ENCODE assay signal across 8 cellular contexts in genomic region chr1:19424651-19425570, GRCh38.
A peak's percentile ranks its signal among the peaks of the same experiment; 100 is the strongest.
DNase-seq lines count a peak whose midpoint lies in the region; ATAC-seq, FAIRE-seq and TF ChIP-seq lines count a peak whose summit lies in the region.

No MANE protein-coding gene starts in this region.

- DNase-seq in GM23338 (ENCODE audit: low spot score) (no peak), RWPE2 (ENCODE audit: low spot score) (no peak), left ventricle myocardium superior (no peak), urothelium cell line (ENCODE audit: low spot score) (no peak)
- no peak for DNase-seq in activated CD8-positive, alpha-beta memory T cell treated with anti-CD3 and anti-CD28 coated beads, Interleukin-2, amount 50 U/mL, for 48 hours

- peaks cover 92% of the 10 kb centered on the region for H4K20me1 ChIP-seq in GM23338 (replicated peaks; ENCODE audit: insufficient read depth)

- no peaks in the 10 kb centered on the region for H3K27me3 ChIP-seq in GM23338 (ENCODE audit: insufficient read depth)
- no peaks in the 10 kb centered on the region for H3K27me3 ChIP-seq in RWPE2 (ENCODE audit: insufficient read depth, poor library complexity, severe bottlenecking)
- H3K27me3 ChIP-seq in skeletal muscle tissue (ENCODE audit: control insufficient read depth in 3 of 3, insufficient read depth in 3 of 3, low read length in 3 of 3) = no peaks in the 10 kb centered on the region

- intact Hi-C loops in left ventricle myocardium superior (cut with micrococcal nuclease) = no loop called here

- no peak overlapping the region for H2AFZ ChIP-seq in GM23338

- peaks cover 100% of the 10 kb centered on the region for H3K79me2 ChIP-seq in GM23338 (replicated peaks; ENCODE audit: insufficient read depth)

- TF ChIP-seq POLR2A in GM18505 (IDR thresholded peaks at IDR 0.05; ENCODE audit: borderline replicate concordance, extremely low read depth, insufficient read depth, insufficient read length) = no peak

- H3K36me3 ChIP-seq in GM23338 (ENCODE audit: insufficient read depth) (no peaks in the 10 kb centered on the region), RWPE2 (ENCODE audit: low read depth) (peaks cover 10% of the 10 kb centered on the region), skeletal muscle tissue (ENCODE audit: control insufficient read depth in 3 of 3, insufficient read depth in 3 of 3, low read length in 3 of 3) (no peaks in the 10 kb centered on the region)

- H3K4me2 ChIP-seq in GM23338 = no peak overlapping the region

- H3K27me3 Mint-ChIP-seq in GM23338 (ENCODE audit: insufficient read depth, low read depth, poor library complexity) = peaks cover 2% of the 10 kb centered on the region

- no peaks in the 10 kb centered on the region for H3K9me3 Mint-ChIP-seq in GM23338

- H3K4me1 ChIP-seq in GM23338 (ENCODE audit: insufficient read depth) = peaks cover 15% of the 10 kb centered on the region
- peaks cover 14% of the 10 kb centered on the region for H3K4me1 ChIP-seq in RWPE2 (ENCODE audit: insufficient read depth, poor library complexity, severe bottlenecking)
- peaks cover 60 to 77% (median 75%) of the 10 kb centered on the region in 3 donors for H3K4me1 ChIP-seq in skeletal muscle tissue (ENCODE audit: control insufficient read depth in 3 of 3, insufficient read depth in 3 of 3, low read length in 3 of 3)

- H3K4me3 ChIP-seq in GM23338 (no peak overlapping the region), RWPE2 (ENCODE audit: severe bottlenecking) (no peak overlapping the region), skeletal muscle tissue (ENCODE audit: low read length in 3 of 3) (no peak overlapping the region)

- peaks cover 3% of the 10 kb centered on the region; the same call in 2 of the 3 replicates for H3K36me3 Mint-ChIP-seq in GM23338 (ENCODE audit: low read depth)

- H3K9me3 ChIP-seq in RWPE2 (ENCODE audit: severe bottlenecking) (no peaks in the 10 kb centered on the region), skeletal muscle tissue (ENCODE audit: control insufficient read depth in 3 of 3, low read length in 3 of 3) (no peaks in the 10 kb centered on the region)

- H3K4me3 Mint-ChIP-seq in GM23338 = no peak overlapping the region

- FAIRE-seq in urothelium cell line (lab: Jason Lieb, UNC) = no peak

- H3K27ac ChIP-seq in GM23338 (ENCODE audit: low read depth) (0 out of 2 replicates have a peak overlapping the region, but pooled peaks have one; percentile 32), RWPE2 (ENCODE audit: poor library complexity, severe bottlenecking) (peak overlapping the region; percentile 13), skeletal muscle tissue (ENCODE audit: low read depth, low read length) (peak overlapping the region; percentile 43)

- H3F3A ChIP-seq in GM23338 (replicated peaks; ENCODE audit: low read depth) = no peaks in the 10 kb centered on the region

- no peak overlapping the region for H3K27ac Mint-ChIP-seq in GM23338

- ATAC-seq in GM23338 (no peak), RWPE2 (ENCODE audit: low read depth) (peak; percentile 46; the same call in 2 of the 3 replicates), left ventricle myocardium superior (peak; percentile 50), GM19395 (IDR thresholded peaks at IDR 0.05; ENCODE audit: unreplicated experiment) (no peak), GM18505 (IDR thresholded peaks at IDR 0.05; ENCODE audit: unreplicated experiment) (no peak)

- H3K9me2 ChIP-seq in GM23338 (ENCODE audit: insufficient read depth) = no peaks in the 10 kb centered on the region

- TF ChIP-seq CTCF in GM23338 (conservative IDR thresholded peaks at IDR 0.05; ENCODE audit: low read depth in 2 of 2) = no peak
- no peak for TF ChIP-seq CTCF in RWPE2 (IDR thresholded peaks at IDR 0.05; ENCODE audit: poor library complexity, severe bottlenecking)

- H3K4me1 Mint-ChIP-seq in GM23338 = peaks cover 26% of the 10 kb centered on the region

- H3K9ac ChIP-seq in skeletal muscle tissue (ENCODE audit: low read depth in 1 of 3, low read length in 3 of 3) = no peak overlapping the region

TF ChIP-seq in GM23338, 12 proteins besides CTCF, POLR2A, EP300 and RAD21:
- TF ChIP-seq POLR2AphosphoS5 (IDR thresholded peaks at IDR 0.05; ENCODE audit: low read depth) (no peak), NANOG (IDR thresholded peaks at IDR 0.05; ENCODE audit: borderline replicate concordance) (no peak), CREB1 (CRISPR knock-in tag; IDR thresholded peaks at IDR 0.05; ENCODE audit: low read depth) (no peak), EZH2 (IDR thresholded peaks at IDR 0.05; ENCODE audit: low read depth, unreplicated experiment) (no peak), JUNB (IDR thresholded peaks at IDR 0.05; ENCODE audit: unreplicated experiment) (no peak), STAT1 (IDR thresholded peaks at IDR 0.05; ENCODE audit: unreplicated experiment) (no peak)
- TF ChIP-seq, protein P1, sequence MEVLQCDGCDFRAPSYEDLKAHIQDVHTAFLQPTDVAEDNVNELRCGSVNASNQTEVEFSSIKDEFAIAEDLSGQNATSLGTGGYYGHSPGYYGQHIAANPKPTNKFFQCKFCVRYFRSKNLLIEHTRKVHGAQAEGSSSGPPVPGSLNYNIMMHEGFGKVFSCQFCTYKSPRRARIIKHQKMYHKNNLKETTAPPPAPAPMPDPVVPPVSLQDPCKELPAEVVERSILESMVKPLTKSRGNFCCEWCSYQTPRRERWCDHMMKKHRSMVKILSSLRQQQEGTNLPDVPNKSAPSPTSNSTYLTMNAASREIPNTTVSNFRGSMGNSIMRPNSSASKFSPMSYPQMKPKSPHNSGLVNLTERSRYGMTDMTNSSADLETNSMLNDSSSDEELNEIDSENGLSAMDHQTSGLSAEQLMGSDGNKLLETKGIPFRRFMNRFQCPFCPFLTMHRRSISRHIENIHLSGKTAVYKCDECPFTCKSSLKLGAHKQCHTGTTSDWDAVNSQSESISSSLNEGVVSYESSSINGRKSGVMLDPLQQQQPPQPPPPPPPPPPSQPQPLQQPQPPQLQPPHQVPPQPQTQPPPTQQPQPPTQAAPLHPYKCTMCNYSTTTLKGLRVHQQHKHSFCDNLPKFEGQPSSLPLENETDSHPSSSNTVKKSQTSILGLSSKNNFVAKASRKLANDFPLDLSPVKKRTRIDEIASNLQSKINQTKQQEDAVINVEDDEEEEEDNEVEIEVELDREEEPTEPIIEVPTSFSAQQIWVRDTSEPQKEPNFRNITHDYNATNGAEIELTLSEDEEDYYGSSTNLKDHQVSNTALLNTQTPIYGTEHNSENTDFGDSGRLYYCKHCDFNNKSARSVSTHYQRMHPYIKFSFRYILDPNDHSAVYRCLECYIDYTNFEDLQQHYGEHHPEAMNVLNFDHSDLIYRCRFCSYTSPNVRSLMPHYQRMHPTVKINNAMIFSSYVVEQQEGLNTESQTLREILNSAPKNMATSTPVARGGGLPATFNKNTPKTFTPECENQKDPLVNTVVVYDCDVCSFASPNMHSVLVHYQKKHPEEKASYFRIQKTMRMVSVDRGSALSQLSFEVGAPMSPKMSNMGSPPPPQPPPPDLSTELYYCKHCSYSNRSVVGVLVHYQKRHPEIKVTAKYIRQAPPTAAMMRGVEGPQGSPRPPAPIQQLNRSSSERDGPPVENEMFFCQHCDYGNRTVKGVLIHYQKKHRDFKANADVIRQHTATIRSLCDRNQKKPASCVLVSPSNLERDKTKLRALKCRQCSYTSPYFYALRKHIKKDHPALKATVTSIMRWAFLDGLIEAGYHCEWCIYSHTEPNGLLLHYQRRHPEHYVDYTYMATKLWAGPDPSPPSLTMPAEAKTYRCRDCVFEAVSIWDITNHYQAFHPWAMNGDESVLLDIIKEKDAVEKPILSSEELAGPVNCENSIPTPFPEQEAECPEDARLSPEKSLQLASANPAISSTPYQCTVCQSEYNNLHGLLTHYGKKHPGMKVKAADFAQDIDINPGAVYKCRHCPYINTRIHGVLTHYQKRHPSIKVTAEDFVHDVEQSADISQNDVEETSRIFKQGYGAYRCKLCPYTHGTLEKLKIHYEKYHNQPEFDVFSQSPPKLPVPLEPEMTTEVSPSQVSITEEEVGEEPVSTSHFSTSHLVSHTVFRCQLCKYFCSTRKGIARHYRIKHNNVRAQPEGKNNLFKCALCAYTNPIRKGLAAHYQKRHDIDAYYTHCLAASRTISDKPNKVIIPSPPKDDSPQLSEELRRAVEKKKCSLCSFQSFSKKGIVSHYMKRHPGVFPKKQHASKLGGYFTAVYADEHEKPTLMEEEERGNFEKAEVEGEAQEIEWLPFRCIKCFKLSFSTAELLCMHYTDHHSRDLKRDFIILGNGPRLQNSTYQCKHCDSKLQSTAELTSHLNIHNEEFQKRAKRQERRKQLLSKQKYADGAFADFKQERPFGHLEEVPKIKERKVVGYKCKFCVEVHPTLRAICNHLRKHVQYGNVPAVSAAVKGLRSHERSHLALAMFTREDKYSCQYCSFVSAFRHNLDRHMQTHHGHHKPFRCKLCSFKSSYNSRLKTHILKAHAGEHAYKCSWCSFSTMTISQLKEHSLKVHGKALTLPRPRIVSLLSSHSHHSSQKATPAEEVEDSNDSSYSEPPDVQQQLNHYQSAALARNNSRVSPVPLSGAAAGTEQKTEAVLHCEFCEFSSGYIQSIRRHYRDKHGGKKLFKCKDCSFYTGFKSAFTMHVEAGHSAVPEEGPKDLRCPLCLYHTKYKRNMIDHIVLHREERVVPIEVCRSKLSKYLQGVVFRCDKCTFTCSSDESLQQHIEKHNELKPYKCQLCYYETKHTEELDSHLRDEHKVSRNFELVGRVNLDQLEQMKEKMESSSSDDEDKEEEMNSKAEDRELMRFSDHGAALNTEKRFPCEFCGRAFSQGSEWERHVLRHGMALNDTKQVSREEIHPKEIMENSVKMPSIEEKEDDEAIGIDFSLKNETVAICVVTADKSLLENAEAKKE (CRISPR knock-in tag; IDR thresholded peaks at IDR 0.05) = no peak
- TF ChIP-seq, protein P2, sequence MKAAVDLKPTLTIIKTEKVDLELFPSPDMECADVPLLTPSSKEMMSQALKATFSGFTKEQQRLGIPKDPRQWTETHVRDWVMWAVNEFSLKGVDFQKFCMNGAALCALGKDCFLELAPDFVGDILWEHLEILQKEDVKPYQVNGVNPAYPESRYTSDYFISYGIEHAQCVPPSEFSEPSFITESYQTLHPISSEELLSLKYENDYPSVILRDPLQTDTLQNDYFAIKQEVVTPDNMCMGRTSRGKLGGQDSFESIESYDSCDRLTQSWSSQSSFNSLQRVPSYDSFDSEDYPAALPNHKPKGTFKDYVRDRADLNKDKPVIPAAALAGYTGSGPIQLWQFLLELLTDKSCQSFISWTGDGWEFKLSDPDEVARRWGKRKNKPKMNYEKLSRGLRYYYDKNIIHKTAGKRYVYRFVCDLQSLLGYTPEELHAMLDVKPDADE (IDR thresholded peaks at IDR 0.05) = no peak
TF ChIP-seq in GM23338: peak in this region for 0.

Comparison
In these comparisons a context has a peak if more than half of its experiments do, and no peak if none do; other contexts are left out.
1. ATAC-seq: peak in RWPE2 (single experiment) and left ventricle myocardium superior (single experiment); none in GM23338 (single experiment), GM19395 (single experiment) and GM18505 (single experiment).
2. Peak in every context shown above with its lines, with median percentiles within 50 percentile points of each other: H3K27ac ChIP-seq.